1 cellular context compared by ENCODE assay signal in the genomic region with DNA sequence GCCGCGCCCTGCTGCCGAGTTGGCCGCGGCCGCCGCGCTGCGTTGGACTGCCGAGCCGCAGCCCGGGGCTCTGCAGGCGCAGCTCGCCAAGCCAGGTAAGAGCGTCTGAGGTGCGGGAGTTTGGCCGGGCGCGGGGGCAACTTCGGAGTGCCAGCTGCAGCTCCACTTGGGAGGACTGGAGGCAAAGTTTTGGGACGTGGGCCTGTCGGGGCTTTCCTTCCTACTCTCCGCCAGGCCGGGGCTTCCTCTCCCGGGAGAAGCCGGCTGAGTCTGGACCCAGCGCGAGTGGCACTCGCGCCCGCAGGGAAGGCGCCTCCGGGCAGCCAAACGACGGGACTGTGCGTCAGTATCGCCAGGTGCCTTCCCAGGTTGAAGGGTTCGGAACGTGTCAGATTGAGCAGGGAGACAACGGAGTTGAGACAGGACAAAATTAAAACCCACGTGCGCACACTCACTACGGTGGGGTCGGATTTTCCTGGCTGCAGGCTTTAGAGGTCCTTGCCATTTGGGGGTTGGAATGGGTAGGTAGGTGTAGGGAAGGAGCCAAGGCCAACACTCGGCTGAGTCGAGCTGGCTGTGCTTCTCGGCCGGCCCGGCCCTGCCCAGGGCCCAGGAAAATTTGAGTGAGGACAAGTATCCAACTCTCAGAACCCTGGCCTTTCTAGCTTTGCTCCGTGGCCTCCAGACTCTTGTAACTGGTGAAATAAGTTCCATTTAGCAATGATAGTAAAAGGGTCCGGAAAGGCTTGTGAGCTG.
TF ChIP-seq lines count a peak whose summit lies in the region.

No MANE protein-coding gene starts in this region.

TF ChIP-seq in WTC11, 78 proteins besides CTCF, POLR2A, EP300 and RAD21 (continued from another document):
- TF ChIP-seq ATF2 (CRISPR knock-in tag; IDR thresholded peaks at IDR 0.05; ENCODE audit: borderline replicate concordance, low read depth) = no peak
- TF ChIP-seq ZNF671 (CRISPR knock-in tag; IDR thresholded peaks at IDR 0.05) = no peak
- TF ChIP-seq SOX15 (CRISPR knock-in tag; IDR thresholded peaks at IDR 0.05) = no peak
- no peak for TF ChIP-seq ELF4 (CRISPR knock-in tag; IDR thresholded peaks at IDR 0.05; ENCODE audit: low read depth)
- TF ChIP-seq ZBTB21 (CRISPR knock-in tag; IDR thresholded peaks at IDR 0.05; ENCODE audit: borderline replicate concordance) = no peak
- TF ChIP-seq ZNF416 (CRISPR knock-in tag; IDR thresholded peaks at IDR 0.05) = no peak
TF ChIP-seq in WTC11: peak in this region for 0.
